8 cellular contexts compared by ENCODE assay signal in the genomic region with DNA sequence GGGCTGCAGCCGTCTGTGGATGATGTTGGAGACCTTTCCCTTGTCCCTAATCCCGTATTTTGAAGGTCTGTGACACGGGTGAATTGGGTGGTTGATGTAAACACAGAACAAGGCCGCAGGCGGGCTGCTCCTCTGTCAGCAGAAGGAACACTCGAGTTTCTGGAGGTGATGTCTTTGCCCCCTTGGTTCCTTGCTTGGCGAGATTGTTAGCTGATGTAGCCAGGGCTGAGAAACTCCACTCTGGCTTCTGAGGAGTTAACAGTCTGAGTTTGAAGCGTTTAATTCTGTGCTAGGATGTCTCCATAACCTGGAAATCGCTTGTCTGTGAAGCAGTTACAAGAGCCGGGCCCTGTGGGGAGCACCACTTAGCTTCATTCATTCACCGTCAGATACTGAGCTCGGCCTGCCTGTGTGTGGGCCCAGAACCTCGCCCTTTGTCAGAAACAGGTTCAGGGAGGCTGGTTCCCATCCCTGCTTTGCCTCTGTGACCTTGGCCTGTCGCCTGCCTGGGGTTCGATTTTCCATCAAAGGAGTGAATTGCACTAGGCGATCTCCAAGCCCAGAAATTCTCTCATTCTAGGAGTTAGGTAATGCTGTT. TPM values are rescaled to one million over a fixed set of nuclear protein-coding genes. Genes with fewer than 3 reads are reported as not detected.
DNase-seq lines count a peak whose midpoint lies in the region; ATAC-seq and TF ChIP-seq lines count a peak whose summit lies in the region.

No MANE protein-coding gene starts in this region.

- H3K4me1 ChIP-seq in PC-3 (ENCODE audit: insufficient read depth, low read length), result peaks cover 27% of the 10 kb centered on the region

- TSS peak; percentile 10 for BruUV-seq in PC-3 (replicated peaks; lab: Mats Ljungman, UMichigan)

- no peak for DNase-seq in GM06990 (ENCODE audit: extremely low read depth, insufficient read length)
- DNase-seq in PC-3, result peak; percentile 28
- DNase-seq in dedifferentiated amniotic fluid mesenchymal stem cell (ENCODE audit: extremely low spot score), result peak; percentile 20
- DNase-seq in memory B cell (ENCODE audit: low spot score in 2 of 2), result no peak
- no peak for DNase-seq in type B pancreatic cell (ENCODE audit: extremely low spot score, unreplicated experiment)
- no peak for DNase-seq in middle frontal gyrus (ENCODE audit: extremely low spot score, low spot score)

- peaks cover 4% of the 10 kb centered on the region for H3F3A ChIP-seq in PC-3 (ENCODE audit: low read length, unreplicated experiment)

- H3K79me2 ChIP-seq in PC-3 (ENCODE audit: low read length), result peaks cover 57% of the 10 kb centered on the region

- peak overlapping the region; percentile 9; the same call in 1 of the 2 replicates for H3K27ac ChIP-seq in PC-3 (ENCODE audit: low read length)

- H3K4me3 ChIP-seq in GM06990 (replicated peaks; ENCODE audit: low read depth, low read length) (peak overlapping the region; percentile 100), PC-3 (ENCODE audit: low read length) (peak overlapping the region; percentile 96)

- H3K36me3 ChIP-seq in GM06990 (ENCODE audit: control insufficient read depth, insufficient read depth, low read length) (peaks cover 5% of the 10 kb centered on the region), PC-3 (ENCODE audit: low read depth, low read length) (no peaks in the 10 kb centered on the region; the same call in 1 of the 2 replicates)

- H3K4me1 Mint-ChIP-seq in memory B cell (peaks cover 10% of the 10 kb centered on the region), type B pancreatic cell (ENCODE audit: unreplicated experiment) (peaks cover 16% of the 10 kb centered on the region)

- CTCF ChIA-PET in PC-3 (lab: Charles Lee), result interaction anchor here (0.5 to 0.8 kb wide), 2 partner anchors 16 to 376 kb away, joined by 4 to 5 read pairs; no protein-coding TSS in a partner anchor

- peaks cover 4% of the 10 kb centered on the region for H3K36me3 Mint-ChIP-seq in memory B cell
- H3K36me3 Mint-ChIP-seq in type B pancreatic cell, result no peaks in the 10 kb centered on the region

- no peak overlapping the region for H2AFZ ChIP-seq in PC-3 (ENCODE audit: low read length)

- H3K9me3 Mint-ChIP-seq in memory B cell, result no peaks in the 10 kb centered on the region
- no peaks in the 10 kb centered on the region for H3K9me3 Mint-ChIP-seq in type B pancreatic cell

- intact Hi-C loops in PC-3 (cut with micrococcal nuclease), result loop anchor here (5.0 kb wide), 1 partner anchor 95 kb away; a partner anchor contains a TSS

- ATAC-seq in PC-3 (no peak), memory B cell (ENCODE audit: low read depth) (no peak), HG02970 (IDR thresholded peaks at IDR 0.05; ENCODE audit: low FRiP score, unreplicated experiment) (no peak), HG03520 (IDR thresholded peaks at IDR 0.05; ENCODE audit: unreplicated experiment) (no peak)

- H3K27me3 ChIP-seq in GM06990 (replicated peaks; ENCODE audit: control insufficient read depth, insufficient read depth, low read length) (no peaks in the 10 kb centered on the region), PC-3 (ENCODE audit: low read length) (no peaks in the 10 kb centered on the region)

- TF ChIP-seq CTCF in GM06990 (IDR thresholded peaks at IDR 0.05; ENCODE audit: insufficient read depth, low read length, poor library complexity, severe bottlenecking), result no peak
- TF ChIP-seq CTCF in PC-3 (conservative IDR thresholded peaks at IDR 0.05; ENCODE audit: low read depth, low read length), result no peak
- TF ChIP-seq CTCF in type B pancreatic cell (conservative IDR thresholded peaks at IDR 0.05), result no peak

- H3K4me3 Mint-ChIP-seq in memory B cell (peak overlapping the region; percentile 87), type B pancreatic cell (peak overlapping the region; percentile 90)

- no peaks in the 10 kb centered on the region for H3K9me3 ChIP-seq in PC-3 (ENCODE audit: low read length)

- H3K27me3 Mint-ChIP-seq in memory B cell (no peaks in the 10 kb centered on the region), type B pancreatic cell (no peaks in the 10 kb centered on the region)

- peak overlapping the region; percentile 94 for H3K27ac Mint-ChIP-seq in memory B cell
- H3K27ac Mint-ChIP-seq in type B pancreatic cell, result peak overlapping the region; percentile 84

- POLR2A ChIA-PET in PC-3 (lab: Charles Lee; ENCODE audit: unreplicated experiment), result no interaction called here

- H3K4me2 ChIP-seq in PC-3 (ENCODE audit: low read length), result peak overlapping the region; percentile 85

- H3K9me2 ChIP-seq in PC-3 (replicated peaks; ENCODE audit: low read length), result no peaks in the 10 kb centered on the region

- peaks cover 17% of the 10 kb centered on the region for H4K20me1 ChIP-seq in PC-3 (ENCODE audit: low read length)

- peak overlapping the region; percentile 90 for H3K9ac ChIP-seq in PC-3 (ENCODE audit: low read length)

RNA-seq across cellular contexts. Expression of a gene that starts 1.3 kb away (rescaled TPM):
- 41.1 and 59.7 TPM in 2 replicates for total RNA-seq in PC-3 (2014; rRNA removed)
- total RNA-seq in type B pancreatic cell (ENCODE audit: low replicate concordance), result 50.4 and 97.5 TPM in 2 replicates

RNA-seq across cellular contexts. Expression of a gene that starts 29.2 kb away (rescaled TPM):
- total RNA-seq in PC-3 (2014; rRNA removed), result 85.2 and 86.5 TPM in 2 replicates
- 116 and 132 TPM in 2 replicates for total RNA-seq in type B pancreatic cell (ENCODE audit: low replicate concordance)

Comparison
In these comparisons a context has a peak if more than half of its experiments do, and no peak if none do; other contexts are left out.
1. DNase-seq: peak in PC-3 (single experiment) and dedifferentiated amniotic fluid mesenchymal stem cell (single experiment); none in GM06990 (single experiment), memory B cell (0 of 2), type B pancreatic cell (single experiment) and middle frontal gyrus (single experiment).